1 cellular context compared by ENCODE assay signal in genomic region chrX:119692241-119693031, GRCh38.
TF ChIP-seq lines count a peak whose summit lies in the region.

No MANE protein-coding gene starts in this region.

TF ChIP-seq in HepG2, 621 proteins besides CTCF, POLR2A, EP300 and RAD21 (continued from another document):
- TF ChIP-seq ZNF687 (CRISPR knock-in tag; IDR thresholded peaks at IDR 0.05) (peak; percentile 31; the same call in 1 of the 2 replicates), ZBTB14 (CRISPR knock-in tag; IDR thresholded peaks at IDR 0.05) (peak; percentile 66), ZNF160 (CRISPR knock-in tag; IDR thresholded peaks at IDR 0.05) (no peak), NONO (IDR thresholded peaks at IDR 0.05) (no peak), NONO (CRISPR knock-in tag; conservative IDR thresholded peaks at IDR 0.05) (no peak), HNRNPH1 (optimal IDR thresholded peaks at IDR 0.05; ENCODE audit: low read depth, low read length) (no peak), CHCHD3 (CRISPR knock-in tag; IDR thresholded peaks at IDR 0.05) (no peak), NR1H2 (CRISPR knock-in tag; IDR thresholded peaks at IDR 0.05; ENCODE audit: borderline replicate concordance, low read depth) (no peak), ZBTB26 (CRISPR knock-in tag; IDR thresholded peaks at IDR 0.05; ENCODE audit: borderline replicate concordance) (no peak), ASH2L (IDR thresholded peaks at IDR 0.05; ENCODE audit: insufficient read length, low read depth, low read length) (peak; percentile 45), MTA3 (CRISPR knock-in tag; IDR thresholded peaks at IDR 0.05) (no peak), POLR2G (IDR thresholded peaks at IDR 0.05; ENCODE audit: low read depth, low read length) (no peak), ZNF484 (CRISPR knock-in tag; IDR thresholded peaks at IDR 0.05; ENCODE audit: borderline replicate concordance, low read depth) (no peak), ZBTB2 (CRISPR knock-in tag; IDR thresholded peaks at IDR 0.05; ENCODE audit: low read depth) (no peak), HMGXB4 (CRISPR knock-in tag; IDR thresholded peaks at IDR 0.05; ENCODE audit: borderline replicate concordance in 1 of 2, low read depth in 1 of 2) (peak in 1 of 2 experiments; percentile 28; a peak in 2 of 4 replicates), YY1 (IDR thresholded peaks at IDR 0.05; ENCODE audit: insufficient read depth, insufficient replicate concordance, low read depth, low read length) (no peak), ZNF430 (CRISPR knock-in tag; IDR thresholded peaks at IDR 0.05) (no peak), ZFX (CRISPR knock-in tag; IDR thresholded peaks at IDR 0.05; ENCODE audit: low read depth) (0 out of 2 replicates have a peak, but pooled peaks have one; percentile 24), PITX1 (CRISPR knock-in tag; IDR thresholded peaks at IDR 0.05) (no peak), PHF8 (CRISPR knock-in tag; IDR thresholded peaks at IDR 0.05) (0 out of 2 replicates have a peak, but pooled peaks have one; percentile 6), ZC3H13 (CRISPR knock-in tag; IDR thresholded peaks at IDR 0.05) (no peak), ARID4A (CRISPR knock-in tag; IDR thresholded peaks at IDR 0.05; ENCODE audit: borderline replicate concordance) (peak; percentile 39; the same call in 1 of the 2 replicates), ZNF282 (IDR thresholded peaks at IDR 0.05; ENCODE audit: partially characterized antibody) (no peak), ZNF749 (CRISPR knock-in tag; IDR thresholded peaks at IDR 0.05; ENCODE audit: borderline replicate concordance) (no peak)
